In genomic region chr22:40792451-40792850, GRCh38 we compare ENCODE assay signal across 14 cellular contexts. TPM values are rescaled to one million over a fixed set of nuclear protein-coding genes. Genes with fewer than 3 reads are reported as not detected.
DNase-seq lines count a peak whose midpoint lies in the region; ATAC-seq lines count a peak whose summit lies in the region.
"Had no signal": no experiment of that assay in that cellular context is flagged by ENCODE, and none has a peak within 500 bp of the region (broad histone marks: within the 10 kb centered on the region; RNA-seq: fewer than 3 reads in every experiment).

No MANE protein-coding gene starts in this region.

- no peak for DNase-seq in activated naive CD8-positive, alpha-beta T cell treated with anti-CD3 and anti-CD28 coated beads, Interleukin-2, amount 50 U/mL, for 24 hours
- no peak for DNase-seq in SK-N-MC (ENCODE audit: low read depth, low spot score)
- peak; percentile 11 to 52 for DNase-seq in dermis microvascular lymphatic vessel endothelial cell (ENCODE audit: low read depth in 2 of 2)
- DNase-seq in T-helper 2 cell = no peak
- DNase-seq in HuH-7.5 (ENCODE audit: low spot score) = no peak
- DNase-seq: ACHN; BE2C; C1 segment of cervical spinal cord; Caco-2; CD4-positive, CD25-positive, alpha-beta regulatory T cell; GDM1; H9 had no signal

- peaks cover 17% of the 10 kb centered on the region for H3K36me3 Mint-ChIP-seq in activated naive CD8-positive, alpha-beta T cell
- H3K36me3 Mint-ChIP-seq in activated naive CD8-positive, alpha-beta T cell treated with anti-CD3 and anti-CD28 coated beads, Interleukin-2, amount 50 U/mL, for 24 hours (ENCODE audit: low read depth) = peaks cover 41% of the 10 kb centered on the region

- no peak for ATAC-seq in activated naive CD8-positive, alpha-beta T cell treated with anti-CD3 and anti-CD28 coated beads, Interleukin-2, amount 50 U/mL, for 24 hours
- ATAC-seq in GM21619 (IDR thresholded peaks at IDR 0.05; ENCODE audit: unreplicated experiment) = no peak

- H3K27ac Mint-ChIP-seq in activated naive CD8-positive, alpha-beta T cell = peak overlapping the region; percentile 37
- H3K27ac Mint-ChIP-seq in activated naive CD8-positive, alpha-beta T cell treated with anti-CD3 and anti-CD28 coated beads, Interleukin-2, amount 50 U/mL, for 24 hours = no peak overlapping the region
- H3K27ac Mint-ChIP-seq: H9 had no signal

- no peaks in the 10 kb centered on the region for H3K27me3 Mint-ChIP-seq in activated naive CD8-positive, alpha-beta T cell
- no peaks in the 10 kb centered on the region for H3K27me3 Mint-ChIP-seq in activated naive CD8-positive, alpha-beta T cell treated with anti-CD3 and anti-CD28 coated beads, Interleukin-2, amount 50 U/mL, for 24 hours
- H3K27me3 Mint-ChIP-seq: CD4-positive, CD25-positive, alpha-beta regulatory T cell had no signal

- H3K9me3 ChIP-seq in SK-N-MC (ENCODE audit: low read depth, low read length) = no peaks in the 10 kb centered on the region
- H3K9me3 ChIP-seq: BE2C, Caco-2 had no signal

- H3K4me3 ChIP-seq in SK-N-MC = no peak overlapping the region

- H3K36me3 ChIP-seq in SK-N-MC (ENCODE audit: insufficient read depth, low read length) = peaks cover 22% of the 10 kb centered on the region

- peak overlapping the region; percentile 90 for H3K27ac ChIP-seq in SK-N-MC

- H3K4me1 Mint-ChIP-seq in activated naive CD8-positive, alpha-beta T cell (ENCODE audit: low read depth) = peaks cover 5% of the 10 kb centered on the region
- peaks cover 16% of the 10 kb centered on the region for H3K4me1 Mint-ChIP-seq in activated naive CD8-positive, alpha-beta T cell treated with anti-CD3 and anti-CD28 coated beads, Interleukin-2, amount 50 U/mL, for 24 hours

- H3K9ac ChIP-seq in SK-N-MC (ENCODE audit: insufficient read length) = no peak overlapping the region

- no peaks in the 10 kb centered on the region for H3K9me3 Mint-ChIP-seq in activated naive CD8-positive, alpha-beta T cell (ENCODE audit: low read depth)
- no peaks in the 10 kb centered on the region for H3K9me3 Mint-ChIP-seq in activated naive CD8-positive, alpha-beta T cell treated with anti-CD3 and anti-CD28 coated beads, Interleukin-2, amount 50 U/mL, for 24 hours
- H3K9me3 Mint-ChIP-seq: CD4-positive, CD25-positive, alpha-beta regulatory T cell; H9 had no signal

- H3K4me3 Mint-ChIP-seq in activated naive CD8-positive, alpha-beta T cell = no peak overlapping the region
- H3K4me3 Mint-ChIP-seq in activated naive CD8-positive, alpha-beta T cell treated with anti-CD3 and anti-CD28 coated beads, Interleukin-2, amount 50 U/mL, for 24 hours = no peak overlapping the region
- H3K4me3 Mint-ChIP-seq: CD4-positive, CD25-positive, alpha-beta regulatory T cell; H9 had no signal

RNA-seq across cellular contexts. Expression of gene SLC25A17, which starts 26.7 kb away (rescaled TPM):
- 15.7 and 19.2 TPM in 2 replicates for total RNA-seq in dermis microvascular lymphatic vessel endothelial cell

Comparison
In these comparisons a context has a peak if more than half of its experiments do, and no peak if none do; other contexts are left out.
1. DNase-seq: peak in dermis microvascular lymphatic vessel endothelial cell (2 of 2); none in activated naive CD8-positive, alpha-beta T cell treated with anti-CD3 and anti-CD28 coated beads, Interleukin-2, amount 50 U/mL, for 24 hours (single experiment), SK-N-MC (single experiment), T-helper 2 cell (0 of 5) and HuH-7.5 (single experiment).